ENCODE assay signal across 8 cellular contexts in the genomic region with DNA sequence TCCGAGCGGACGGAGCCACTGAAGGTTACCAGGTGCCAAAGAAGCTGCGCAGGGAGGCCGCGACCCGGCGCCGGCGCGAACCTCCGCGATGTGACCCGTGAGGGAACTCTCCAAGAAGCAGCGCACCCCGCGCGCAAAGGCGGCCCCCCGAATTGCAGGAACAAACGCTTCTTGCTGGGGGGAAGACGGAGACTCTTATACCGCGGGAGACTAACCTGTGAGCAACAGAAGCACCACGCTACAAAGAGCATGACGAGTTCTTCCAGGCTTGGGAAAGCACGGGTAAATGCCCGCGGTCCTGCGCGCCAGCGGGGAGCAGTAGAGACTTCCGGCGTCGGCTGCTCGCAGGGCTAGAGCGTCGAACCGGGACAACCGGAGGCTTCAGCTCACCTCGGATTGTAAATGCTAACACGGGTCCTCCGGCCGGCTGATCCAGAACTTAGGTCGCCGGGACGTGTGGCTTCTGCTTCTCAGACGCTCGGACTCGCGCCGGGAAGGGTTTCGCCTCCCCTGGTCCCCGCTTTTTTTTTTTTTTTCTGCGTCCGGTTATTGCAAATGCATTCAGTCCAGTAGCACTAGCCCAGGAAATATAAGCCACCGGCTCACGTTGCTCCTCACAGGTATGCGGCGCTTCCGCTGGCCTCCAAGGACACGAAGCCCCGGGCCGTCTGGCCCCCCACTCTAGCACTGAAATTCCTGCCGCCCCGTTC. TPM values are rescaled to one million over a fixed set of nuclear protein-coding genes. Genes with fewer than 3 reads are reported as not detected.
A peak's percentile ranks its signal among the peaks of the same experiment; 100 is the strongest.
DNase-seq lines count a peak whose midpoint lies in the region; ATAC-seq and TF ChIP-seq lines count a peak whose summit lies in the region.

A gene with protein sequence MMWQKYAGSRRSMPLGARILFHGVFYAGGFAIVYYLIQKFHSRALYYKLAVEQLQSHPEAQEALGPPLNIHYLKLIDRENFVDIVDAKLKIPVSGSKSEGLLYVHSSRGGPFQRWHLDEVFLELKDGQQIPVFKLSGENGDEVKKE (minus strand): TSS at position 310 of the 710 bp plus-strand sequence. CDS start 80,909 bp downstream, outside the sequence.

- no peaks in the 10 kb centered on the region for H3K9me3 ChIP-seq in HUES48 (ENCODE audit: control insufficient read depth, insufficient read depth, low read length)
- no peaks in the 10 kb centered on the region for H3K9me3 ChIP-seq in NT2/D1 (ENCODE audit: insufficient read depth, low read length)
- no peaks in the 10 kb centered on the region for H3K9me3 ChIP-seq in endodermal cell (ENCODE audit: control insufficient read depth, low read length)

- ATAC-seq in GM21390 (IDR thresholded peaks at IDR 0.05; ENCODE audit: unreplicated experiment): peak; percentile 85

- H3K4me3 Mint-ChIP-seq in endodermal cell: peak within 1 kb of the TSS; percentile 93

- H3K27ac ChIP-seq in HUES48 (ENCODE audit: low read depth, low read length): peak within 1 kb of the TSS; percentile 79
- H3K27ac ChIP-seq in endodermal cell (ENCODE audit: low read depth, low read length): peak within 1 kb of the TSS; percentile 66

- H3K4me3 ChIP-seq in HUES48 (ENCODE audit: low read depth, low read length): peak within 1 kb of the TSS; percentile 97
- peak within 1 kb of the TSS; percentile 95 for H3K4me3 ChIP-seq in NT2/D1 (ENCODE audit: insufficient read length, low read depth)
- peak within 1 kb of the TSS; percentile 93 for H3K4me3 ChIP-seq in endodermal cell (ENCODE audit: low read length)

- H3K36me3 ChIP-seq in HUES48 (ENCODE audit: control insufficient read depth, insufficient read depth, low read length) (no peaks in the 10 kb centered on the region), NT2/D1 (ENCODE audit: insufficient read depth, insufficient read length, low read length) (peaks cover 3% of the 10 kb centered on the region), endodermal cell (ENCODE audit: control insufficient read depth, insufficient read depth, low read length) (peaks cover 5% of the 10 kb centered on the region)

- H3K9ac ChIP-seq in HUES48 (ENCODE audit: low read depth, low read length) (peak within 1 kb of the TSS; percentile 87), NT2/D1 (ENCODE audit: insufficient read length, low read depth) (peak within 1 kb of the TSS; percentile 97), endodermal cell (ENCODE audit: extremely low read depth, low read length, poor library complexity, severe bottlenecking) (peak within 1 kb of the TSS; percentile 74)

- H3K36me3 Mint-ChIP-seq in endodermal cell (ENCODE audit: low read depth): peaks cover 16% of the 10 kb centered on the region

- H3K27me3 ChIP-seq in HUES48 (ENCODE audit: control insufficient read depth, insufficient read depth, low read length) (no peaks in the 10 kb centered on the region), NT2/D1 (ENCODE audit: insufficient read depth, insufficient read length) (no peaks in the 10 kb centered on the region), endodermal cell (ENCODE audit: control insufficient read depth, insufficient read depth, low read length, poor library complexity, severe bottlenecking) (no peaks in the 10 kb centered on the region)

- DNase-seq in D341Med (ENCODE audit: low spot score) (peak; percentile 92), NT2/D1 (ENCODE audit: low read depth, low spot score) (peak; percentile 92), endodermal cell (peak; percentile 92), mesenteric fat pad (ENCODE audit: low spot score) (peak; percentile 92)
- peak; percentile 50 for DNase-seq in activated CD8-positive, alpha-beta memory T cell treated with anti-CD3 and anti-CD28 coated beads, Interleukin-2, amount 50 U/mL, for 1 hour (ENCODE audit: extremely low read depth)
- peak; percentile 60 for DNase-seq in stimulated activated CD8-positive, alpha-beta memory T cell treated with anti-CD3 and anti-CD28 coated beads, Interleukin-15, amount 100 ng/mL, for 1 hour (ENCODE audit: low read depth)

- H3K27me3 Mint-ChIP-seq in endodermal cell (ENCODE audit: insufficient read depth): peaks cover 2% of the 10 kb centered on the region

- H3K27ac Mint-ChIP-seq in endodermal cell: peak within 1 kb of the TSS; percentile 95

- H3K9me3 Mint-ChIP-seq in endodermal cell: no peaks in the 10 kb centered on the region

- TF ChIP-seq CTCF in endodermal cell (conservative IDR thresholded peaks at IDR 0.05): peak; percentile 29

- 0 to 1% methylated on average over 39 to 66 of the region's 66 CpGs for WGBS in endodermal cell (ENCODE audit: insufficient coverage in 1 of 2, insufficient read length in 1 of 2), 2 experiments

- peaks cover 13% of the 10 kb centered on the region for H3K4me1 Mint-ChIP-seq in endodermal cell

- H3K4me1 ChIP-seq in HUES48 (ENCODE audit: control insufficient read depth, insufficient read depth, low read length): peaks cover 9% of the 10 kb centered on the region
- H3K4me1 ChIP-seq in NT2/D1 (ENCODE audit: insufficient read depth, insufficient read length): no peaks in the 10 kb centered on the region
- H3K4me1 ChIP-seq in endodermal cell (ENCODE audit: control insufficient read depth, insufficient read depth, low read length): no peaks in the 10 kb centered on the region

RNA-seq across cellular contexts. Expression of the gene that starts here (rescaled TPM):
- total RNA-seq in endodermal cell (100 to 1,000 TPM; 104 to 144 TPM), mesenteric fat pad (42.9 TPM)
- 115 TPM for polyA plus RNA-seq in endodermal cell (2013, experiment 1 of 2)
- polyA plus RNA-seq in endodermal cell (2013, experiment 2 of 2): 119 TPM

Comparison
In these comparisons a context has a peak if more than half of its experiments do, and no peak if none do; other contexts are left out.
1. Peak in every context shown above with its lines: DNase-seq, ATAC-seq, H3K4me3 ChIP-seq and H3K27ac ChIP-seq.